ENCODE assay signal across 24 cellular contexts in the genomic region with DNA sequence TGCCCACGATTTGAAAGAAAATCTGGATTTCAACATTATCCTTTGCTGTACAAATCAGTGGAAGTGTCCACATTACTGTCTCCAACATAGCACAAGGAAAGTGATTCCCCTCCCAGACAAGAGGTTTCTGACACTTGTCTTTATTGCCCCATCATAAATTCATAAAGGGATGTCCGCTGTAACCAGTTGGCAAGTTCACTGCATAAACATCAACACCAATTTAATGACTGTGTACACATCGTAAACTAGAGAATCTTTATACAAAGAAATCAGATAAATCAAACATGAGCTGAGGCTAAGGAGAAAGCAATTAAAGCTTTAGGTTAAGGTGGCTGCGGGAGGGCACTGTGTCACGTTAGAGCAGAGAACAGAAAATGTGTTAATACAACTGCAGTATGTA.
DNase-seq lines count a peak whose midpoint lies in the region; FAIRE-seq and TF ChIP-seq lines count a peak whose summit lies in the region.
"Had no signal": no experiment of that assay in that cellular context is flagged by ENCODE, and none has a peak within 500 bp of the region (broad histone marks: within the 10 kb centered on the region; RNA-seq: fewer than 3 reads in every experiment).

No MANE protein-coding gene starts in this region.

- H3K9ac ChIP-seq in colonic mucosa (ENCODE audit: low read depth in 2 of 2, low read length in 2 of 2): no peak overlapping the region

- intact Hi-C loops in colonic mucosa (cut with DNase I): no loop called here

- TF ChIP-seq CTCF in colonic mucosa (IDR thresholded peaks at IDR 0.05): no peak

- H3K9me3 ChIP-seq in colonic mucosa: no peaks in the 10 kb centered on the region
- H3K9me3 ChIP-seq: tibial artery had no signal

- H3K36me3 ChIP-seq in colonic mucosa: no peaks in the 10 kb centered on the region
- H3K36me3 ChIP-seq: adrenal gland, tibial artery had no signal

- no peak overlapping the region for H3K4me3 ChIP-seq in colonic mucosa
- H3K4me3 ChIP-seq: adrenal gland, skin epidermis, tibial artery had no signal

- H3K4me1 ChIP-seq in colonic mucosa: no peaks in the 10 kb centered on the region
- H3K4me1 ChIP-seq: tibial artery had no signal

- peak; percentile 2 for DNase-seq in DMS53 treated with DMSO at 0.1 percent for 48 hours (lab: John Stamatoyannopoulos, UW; ENCODE audit: unreplicated experiment)
- DNase-seq in NCI-H1417 treated with DMSO at 0.1 percent for 48 hours (lab: John Stamatoyannopoulos, UW): peak; percentile 90
- peak; percentile 18 for DNase-seq in NCI-H510A (lab: John Stamatoyannopoulos, UW)
- peak; percentile 18 for DNase-seq in colonic mucosa
- no peak for DNase-seq in occipital lobe (lab: John Stamatoyannopoulos, UW)
- DNase-seq in frontal cortex (ENCODE audit: low spot score in 2 of 2): no peak
- DNase-seq in T-helper 9 cell: no peak
- DNase-seq in GDM1 (lab: John Stamatoyannopoulos, UW): no peak
- DNase-seq: activated B cell treated with CpG ODN at 0.5 μM for 24 hours; activated CD4-positive, alpha-beta memory T cell treated with anti-CD3 and anti-CD28 coated beads, Interleukin-2, amount 10 ng/mL, durations not matched to agents 7 days and 5 days; activated gamma-delta T cell treated with Interleukin-2 at 50 U/mL for 16 hours; adrenal gland; cortex of kidney; H9; head of caudate nucleus; Kasumi-1; NCI-H1694 treated with DMSO at 0.1 percent for 48 hours; NK-92 treated with Interleukin-12 subunit alpha and Interleukin-12 subunit beta, amount 100 ng/mL, for 24 hours; stimulated activated naive CD4-positive, alpha-beta T cell treated with Interleukin-2 at 50 U/mL for 16 hours; T-helper 2 cell; tibial artery had no signal

- H3K27ac ChIP-seq in colonic mucosa: no peak overlapping the region
- H3K27ac ChIP-seq: adrenal gland, skin epidermis, tibial artery had no signal

- FAIRE-seq in frontal cortex (lab: Jason Lieb, UNC): no peak
- FAIRE-seq: endometrium, RCC 7860 had no signal

- peaks cover 13% of the 10 kb centered on the region for H3K27me3 ChIP-seq in colonic mucosa
- H3K27me3 ChIP-seq: adrenal gland, tibial artery had no signal

Comparison
In these comparisons a context has a peak if more than half of its experiments do, and no peak if none do; other contexts are left out.
1. DNase-seq: peak in DMS53 treated with DMSO at 0.1 percent for 48 hours (single experiment), NCI-H1417 treated with DMSO at 0.1 percent for 48 hours (single experiment), NCI-H510A (single experiment) and colonic mucosa (single experiment); none in occipital lobe (single experiment), frontal cortex (0 of 2), T-helper 9 cell (single experiment) and GDM1 (single experiment).